9 cellular contexts compared by ENCODE assay signal in the genomic region with DNA sequence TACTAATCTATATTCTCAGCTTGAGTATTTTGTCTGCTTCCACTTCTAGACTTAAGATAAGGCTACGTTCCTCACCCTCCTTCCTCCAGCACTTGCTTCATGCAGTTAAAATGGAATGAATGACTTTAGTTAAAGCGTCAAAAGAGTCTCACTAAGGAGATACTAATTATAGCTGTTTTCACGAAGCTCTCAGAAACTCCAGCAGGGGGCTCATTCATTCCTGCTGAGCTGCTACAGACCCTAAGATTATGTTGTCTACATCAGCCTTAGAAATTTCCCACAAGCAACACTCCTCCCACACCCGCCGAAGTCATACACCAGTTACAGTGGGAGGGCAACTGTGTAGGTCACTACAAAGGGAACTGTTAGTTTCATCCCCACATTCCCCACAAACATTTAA.
A peak's percentile ranks its signal among the peaks of the same experiment; 100 is the strongest.
DNase-seq lines count a peak whose midpoint lies in the region; ATAC-seq and TF ChIP-seq lines count a peak whose summit lies in the region.
"Had no signal": no experiment of that assay in that cellular context is flagged by ENCODE, and none has a peak within 500 bp of the region (broad histone marks: within the 10 kb centered on the region; RNA-seq: fewer than 3 reads in every experiment).

No MANE protein-coding gene starts in this region.

- ATAC-seq in GM21825 (IDR thresholded peaks at IDR 0.05; ENCODE audit: unreplicated experiment) = no peak
- ATAC-seq in HG02970 (IDR thresholded peaks at IDR 0.05; ENCODE audit: low FRiP score, unreplicated experiment) = no peak

- H3K4me1 ChIP-seq in HAP-1 = peaks cover 8% of the 10 kb centered on the region

- peak; percentile 10 for DNase-seq in AG10803 (ENCODE audit: low read depth)
- DNase-seq in HAP-1 (ENCODE audit: low spot score in 2 of 2) = peak; percentile 55 to 62
- DNase-seq in SK-N-MC (ENCODE audit: low read depth, low spot score) = no peak
- peak; percentile 17 for DNase-seq in hepatic stellate cell (ENCODE audit: low spot score)
- DNase-seq in DMS79 (lab: John Stamatoyannopoulos, UW) = no peak
- DNase-seq in NK-92 treated with Interleukin-12 subunit alpha and Interleukin-12 subunit beta, amount 100 ng/mL, for 24 hours (lab: John Stamatoyannopoulos, UW) = no peak
- DNase-seq: NCI-H1092 had no signal

- H3K27me3 ChIP-seq in HAP-1 (ENCODE audit: low read depth) = no peaks in the 10 kb centered on the region

- no peak overlapping the region for H3K9ac ChIP-seq in SK-N-MC (ENCODE audit: insufficient read length)

- in situ Hi-C loops in HAP-1 (cut with MboI; ENCODE audit: low sequenced_read_pairs) = no loop called here

- peak; percentile 38 for TF ChIP-seq CTCF in AG10803 (conservative IDR thresholded peaks at IDR 0.05; ENCODE audit: low read length)

- no peak overlapping the region for H3K4me3 ChIP-seq in AG10803 (ENCODE audit: low read length)
- H3K4me3 ChIP-seq in HAP-1 = no peak overlapping the region
- 0 out of 2 replicates have a peak overlapping the region, but pooled peaks have one; percentile 36 for H3K4me3 ChIP-seq in SK-N-MC

- H3K27ac ChIP-seq in SK-N-MC = peak overlapping the region; percentile 79

- no peaks in the 10 kb centered on the region for H3K36me3 ChIP-seq in HAP-1 (replicated peaks)
- H3K36me3 ChIP-seq in SK-N-MC (ENCODE audit: insufficient read depth, low read length) = no peaks in the 10 kb centered on the region

- H3K9me3 ChIP-seq in HAP-1 (no peaks in the 10 kb centered on the region; the same call in 1 of the 2 replicates), SK-N-MC (ENCODE audit: low read depth, low read length) (no peaks in the 10 kb centered on the region)

Comparison
In these comparisons a context has a peak if more than half of its experiments do, and no peak if none do; other contexts are left out.
1. DNase-seq: peak in AG10803 (single experiment), HAP-1 (2 of 2) and hepatic stellate cell (single experiment); none in SK-N-MC (single experiment), DMS79 (single experiment) and NK-92 treated with Interleukin-12 subunit alpha and Interleukin-12 subunit beta, amount 100 ng/mL, for 24 hours (single experiment).